In the genomic region with DNA sequence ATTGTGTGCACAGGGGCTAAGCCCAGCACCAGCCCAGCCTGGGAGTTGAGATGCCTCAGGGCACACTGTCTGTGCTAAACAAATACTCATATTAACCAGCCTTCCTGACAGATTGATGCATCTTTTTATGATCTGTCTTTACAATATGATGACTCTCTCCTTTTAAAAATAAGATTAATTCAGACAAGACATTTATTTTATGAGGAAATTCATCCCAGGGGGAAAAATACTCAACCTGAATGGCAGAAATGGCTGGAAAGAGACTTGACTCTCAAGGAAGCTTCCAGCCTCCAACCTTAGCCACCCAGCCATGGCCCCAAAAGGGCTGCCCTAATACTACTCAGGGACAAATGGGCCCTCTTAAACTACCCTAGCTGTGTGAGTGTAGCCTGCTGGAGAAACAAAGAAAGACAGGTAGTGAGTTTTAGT, we compare ENCODE assay signal across 24 cellular contexts. TPM values are rescaled to one million over a fixed set of nuclear protein-coding genes. Genes with fewer than 3 reads are reported as not detected.
DNase-seq lines count a peak whose midpoint lies in the region; ATAC-seq, FAIRE-seq and TF ChIP-seq lines count a peak whose summit lies in the region.
"Had no signal": no experiment of that assay in that cellular context is flagged by ENCODE, and none has a peak within 500 bp of the region (broad histone marks: within the 10 kb centered on the region; RNA-seq: fewer than 3 reads in every experiment).

No MANE protein-coding gene starts in this region.

- H3K9me3 ChIP-seq in HepG2 (ENCODE audit: low read length) (no peaks in the 10 kb centered on the region), right lobe of liver (no peaks in the 10 kb centered on the region), OCI-LY7 (ENCODE audit: low read length) (no peaks in the 10 kb centered on the region), endodermal cell (ENCODE audit: control insufficient read depth, low read length) (no peaks in the 10 kb centered on the region), lower lobe of right lung (no peaks in the 10 kb centered on the region)
- H3K9me3 ChIP-seq: HAP-1, ovary had no signal

- H4K20me1 ChIP-seq in HepG2 (ENCODE audit: insufficient read depth, low read length): no peaks in the 10 kb centered on the region
- H4K20me1 ChIP-seq in OCI-LY7 (ENCODE audit: insufficient read depth, low read length): no peaks in the 10 kb centered on the region

- peaks cover 34% of the 10 kb centered on the region for H3K4me1 Mint-ChIP-seq in endodermal cell

- peaks cover 22% of the 10 kb centered on the region for H3K27me3 Mint-ChIP-seq in endodermal cell (ENCODE audit: insufficient read depth)

- TF ChIP-seq EP300 in HepG2 (IDR thresholded peaks at IDR 0.05; ENCODE audit: low read depth in 2 of 2, low read length in 2 of 2) (no peak), HepG2 (CRISPR knock-in tag; IDR thresholded peaks at IDR 0.05; ENCODE audit: borderline replicate concordance) (no peak)

- no peak overlapping the region for H3K4me3 ChIP-seq in HepG2 (replicated peaks in 1 of 3; ENCODE audit: insufficient read depth in 1 of 3, low read depth in 2 of 3, low read length in 3 of 3)
- H3K4me3 ChIP-seq in right lobe of liver: no peak overlapping the region
- H3K4me3 ChIP-seq in OCI-LY7 (ENCODE audit: low read depth, low read length, poor library complexity, severe bottlenecking): no peak overlapping the region
- no peak overlapping the region for H3K4me3 ChIP-seq in endodermal cell (ENCODE audit: low read length)
- H3K4me3 ChIP-seq in lower lobe of right lung: no peak overlapping the region
- H3K4me3 ChIP-seq: HAP-1, ovary had no signal

- H3K4me2 ChIP-seq in HepG2 (ENCODE audit: low read depth, low read length) (peak overlapping the region; percentile 45; the same call in 1 of the 2 replicates), OCI-LY7 (ENCODE audit: low read length) (peak overlapping the region; percentile 39; the same call in 1 of the 2 replicates)

- no peaks in the 10 kb centered on the region for H3K36me3 ChIP-seq in HepG2 (replicated peaks in 1 of 2; ENCODE audit: control insufficient read depth in 1 of 2, insufficient read depth in 2 of 2, low read length in 2 of 2)
- no peaks in the 10 kb centered on the region for H3K36me3 ChIP-seq in right lobe of liver
- no peaks in the 10 kb centered on the region for H3K36me3 ChIP-seq in OCI-LY7 (ENCODE audit: insufficient read depth, low read length)
- H3K36me3 ChIP-seq in endodermal cell (ENCODE audit: control insufficient read depth, insufficient read depth, low read length): no peaks in the 10 kb centered on the region
- H3K36me3 ChIP-seq in lower lobe of right lung: no peaks in the 10 kb centered on the region
- H3K36me3 ChIP-seq: HAP-1, ovary had no signal

- H3K27me3 ChIP-seq in HepG2 (ENCODE audit: control insufficient read depth in 1 of 2, insufficient read depth in 2 of 2, low read length in 2 of 2) (peaks cover 0 to 20% of the 10 kb centered on the region in 2 experiments; a peak in 2 of 5 replicates), right lobe of liver (no peaks in the 10 kb centered on the region), endodermal cell (ENCODE audit: control insufficient read depth, insufficient read depth, low read length, poor library complexity, severe bottlenecking) (peaks cover 19% of the 10 kb centered on the region), lower lobe of right lung (ENCODE audit: low read depth) (no peaks in the 10 kb centered on the region)
- H3K27me3 ChIP-seq: ovary had no signal

- H3K9me2 ChIP-seq in OCI-LY7 (ENCODE audit: insufficient read depth, low read length): no peaks in the 10 kb centered on the region

- H3K27ac ChIP-seq in HepG2 (ENCODE audit: extremely low read length, insufficient read depth, low read length): no peak overlapping the region
- no peak overlapping the region for H3K27ac ChIP-seq in right lobe of liver
- peak overlapping the region; percentile 35 for H3K27ac ChIP-seq in OCI-LY7 (ENCODE audit: low read depth, low read length, poor library complexity, severe bottlenecking)
- no peak overlapping the region for H3K27ac ChIP-seq in endodermal cell (ENCODE audit: low read depth, low read length)
- H3K27ac ChIP-seq in lower lobe of right lung: no peak overlapping the region
- H3K27ac ChIP-seq: ovary had no signal

- ATAC-seq in HepG2 (no peak), right lobe of liver (no peak), lower lobe of right lung (no peak)
- ATAC-seq: esophagus mucosa, right cardiac atrium had no signal

- BruUV-seq in HepG2 (replicated peaks; lab: Mats Ljungman, UMichigan): no TSS peak
- no TSS peak for BruUV-seq in OCI-LY7 (replicated peaks; lab: Mats Ljungman, UMichigan)

- H3K79me2 ChIP-seq in HepG2 (ENCODE audit: insufficient read depth, low read length) (no peaks in the 10 kb centered on the region), OCI-LY7 (ENCODE audit: insufficient read depth, low read depth, low read length) (no peaks in the 10 kb centered on the region)

- H3K27ac Mint-ChIP-seq in endodermal cell: no peak overlapping the region
- H3K27ac Mint-ChIP-seq: activated naive CD4-positive, alpha-beta T cell treated with anti-CD3 and anti-CD28 coated beads for 36 hours; CD14-positive monocyte had no signal

- in situ Hi-C loops in HepG2 (cut with HindIII; ENCODE audit: extremely low pct_ligation_motif_present, low pct_unique_long_range_greater_than_20kb): no loop called here

- CTCF ChIA-PET in HepG2 (lab: Yijun Ruan, JAX; ENCODE audit: low intra/inter-chr PET ratio, low total read pairs) (no interaction called here), OCI-LY7 (lab: Charles Lee; ENCODE audit: unreplicated experiment) (no interaction called here)

- H3K4me3 Mint-ChIP-seq in endodermal cell: no peak overlapping the region
- H3K4me3 Mint-ChIP-seq: activated naive CD4-positive, alpha-beta T cell treated with anti-CD3 and anti-CD28 coated beads for 36 hours; activated T-cell treated with anti-CD3 and anti-CD28 coated beads, Interleukin-2, amount 50 U/mL, for 4 hours; CD14-positive monocyte had no signal

- H3K9me3 Mint-ChIP-seq in endodermal cell: no peaks in the 10 kb centered on the region
- H3K9me3 Mint-ChIP-seq: activated naive CD4-positive, alpha-beta T cell treated with anti-CD3 and anti-CD28 coated beads for 36 hours; activated T-cell treated with anti-CD3 and anti-CD28 coated beads, Interleukin-2, amount 50 U/mL, for 4 hours; CD14-positive monocyte had no signal

- no peak overlapping the region for H3K9ac ChIP-seq in HepG2 (ENCODE audit: insufficient read depth, low read depth, low read length)
- H3K9ac ChIP-seq in endodermal cell (ENCODE audit: extremely low read depth, low read length, poor library complexity, severe bottlenecking): no peak overlapping the region

- peaks cover 34% of the 10 kb centered on the region for H3K4me1 ChIP-seq in HepG2 (ENCODE audit: insufficient read depth, low read length)
- peaks cover 0 to 9% (median 4%) of the 10 kb centered on the region in 4 donors for H3K4me1 ChIP-seq in right lobe of liver
- H3K4me1 ChIP-seq in OCI-LY7 (ENCODE audit: insufficient read depth, low read length, poor library complexity, severe bottlenecking): peaks cover 30% of the 10 kb centered on the region
- peaks cover 3% of the 10 kb centered on the region for H3K4me1 ChIP-seq in endodermal cell (ENCODE audit: control insufficient read depth, insufficient read depth, low read length)
- H3K4me1 ChIP-seq in lower lobe of right lung: peaks cover 7% of the 10 kb centered on the region

- TF ChIP-seq POLR2A in HepG2 (IDR thresholded peaks at IDR 0.05; ENCODE audit: insufficient read depth in 1 of 2, low read depth in 2 of 2, low read length in 2 of 2) (no peak), right lobe of liver (IDR thresholded peaks at IDR 0.05) (no peak)

- intact Hi-C loops in HepG2 (cut with micrococcal nuclease; ENCODE audit: unreplicated experiment): no loop called here
- intact Hi-C loops in right lobe of liver (cut with DNase I): loop anchor here in 1 of 2 donors (10.0 kb wide), 1 partner anchor 73 kb away; no protein-coding TSS in a partner anchor
- intact Hi-C loops in OCI-LY7 (cut with micrococcal nuclease; ENCODE audit: unreplicated experiment): no loop called here
- intact Hi-C loops in lower lobe of right lung (cut with DNase I): no loop called here

- DNase-seq in HepG2 (ENCODE audit: low spot score) (no peak), right lobe of liver (no peak), OCI-LY7 (ENCODE audit: low spot score) (no peak), endodermal cell (no peak), D721Med (ENCODE audit: insufficient read length, low spot score) (no peak), lower lobe of right lung (no peak), NCI-H1048 (lab: John Stamatoyannopoulos, UW) (no peak)
- no peak for DNase-seq in activated CD8-positive, alpha-beta memory T cell treated with anti-CD3 and anti-CD28 coated beads, Interleukin-2, amount 50 U/mL, for 4 hours
- DNase-seq: activated T-cell treated with anti-CD3 and anti-CD28 coated beads, Interleukin-2, amount 50 U/mL, for 4 hours; aorta; GF-D8; kidney; mammary epithelial cell; NCI-H1092; NCI-H524; ovary; right cardiac atrium; SHP77 treated with DMSO at 0.1 percent for 48 hours had no signal

- TF ChIP-seq CTCF in HepG2 (CRISPR knock-in tag; IDR thresholded peaks at IDR 0.05) (no peak), right lobe of liver (IDR thresholded peaks at IDR 0.05) (no peak), OCI-LY7 (conservative IDR thresholded peaks at IDR 0.05; ENCODE audit: low read length) (peak; percentile 25; the same call in 1 of the 2 replicates), endodermal cell (conservative IDR thresholded peaks at IDR 0.05) (peak; percentile 60), D721Med (IDR thresholded peaks at IDR 0.05; ENCODE audit: insufficient read depth, missing control alignments) (no peak), lower lobe of right lung (IDR thresholded peaks at IDR 0.05) (no peak)

- FAIRE-seq in HepG2 (lab: Jason Lieb, UNC): no peak
- no peak for FAIRE-seq in D721Med (lab: Jason Lieb, UNC)
- FAIRE-seq: GM12892, kidney had no signal

- no peak for TF ChIP-seq RAD21 in HepG2 (CRISPR knock-in tag; IDR thresholded peaks at IDR 0.05)

- H2AFZ ChIP-seq in HepG2 (ENCODE audit: low read length): no peak overlapping the region
- peak overlapping the region; percentile 56; the same call in 1 of the 2 replicates for H2AFZ ChIP-seq in OCI-LY7 (ENCODE audit: low read length)

- POLR2A ChIA-PET in HepG2 (lab: Yijun Ruan, JAX): no interaction called here
- POLR2A ChIA-PET in OCI-LY7 (lab: Charles Lee): no interaction called here

- H3K36me3 Mint-ChIP-seq in endodermal cell (ENCODE audit: low read depth): no peaks in the 10 kb centered on the region
- H3K36me3 Mint-ChIP-seq: CD14-positive monocyte had no signal

RNA-seq across cellular contexts. Expression of gene NOX5, which starts 46.9 kb away (rescaled TPM):
- not detected in 2 replicates for total RNA-seq in HepG2 (2016; rRNA removed; fragmentation: Illumina TruSeq; extraction: Trizol)
- total RNA-seq in HepG2 (2016; cell fraction: cytosol; rRNA removed; fragmentation: Illumina TruSeq; extraction: Trizol; ENCODE audit: low read depth): not detected in 2 replicates
- not detected in 2 replicates for total RNA-seq in HepG2 (2016; cell fraction: insoluble cytoplasmic fraction; rRNA removed; fragmentation: Illumina TruSeq; extraction: Trizol)
- total RNA-seq in HepG2 (2016; cell fraction: membrane; rRNA removed; fragmentation: Illumina TruSeq; extraction: Trizol): not detected in 2 replicates
- total RNA-seq in HepG2 (2016; cell fraction: nucleus; rRNA removed; fragmentation: Illumina TruSeq; extraction: Trizol): not detected in 2 replicates
- polyA plus RNA-seq in HepG2 (2011; rRNA removed): not detected in 2 replicates
- not detected in 2 replicates for polyA plus RNA-seq in HepG2 (2011; cell fraction: cytosol; rRNA removed)
- polyA plus RNA-seq in HepG2 (2011; cell fraction: nucleus; rRNA removed): not detected in 2 replicates
- not detected in 2 replicates for polyA plus RNA-seq in HepG2 (2012)
- polyA plus RNA-seq in HepG2 (2016; cell fraction: cytosol; fragmentation: Illumina TruSeq; extraction: Trizol; ENCODE audit: low read depth): not detected in 2 replicates
- polyA plus RNA-seq in HepG2 (2016; cell fraction: insoluble cytoplasmic fraction; fragmentation: Illumina TruSeq; extraction: Trizol; ENCODE audit: low read depth): not detected in 2 replicates
- polyA plus RNA-seq in HepG2 (2016; cell fraction: membrane; fragmentation: Illumina TruSeq; extraction: Trizol; ENCODE audit: low read depth): not detected in 2 replicates
- not detected in 2 replicates for polyA plus RNA-seq in HepG2 (2016; cell fraction: nucleus; fragmentation: Illumina TruSeq; extraction: Trizol; ENCODE audit: insufficient read depth, low read depth)
- polyA minus RNA-seq in HepG2 (2011; rRNA and poly(A)+ RNA removed; ENCODE audit: low replicate concordance): 2.3 TPM in 1 of 2 replicates, not detected in the other
- not detected in 2 replicates for polyA minus RNA-seq in HepG2 (2011; cell fraction: cytosol; rRNA and poly(A)+ RNA removed)
- polyA minus RNA-seq in HepG2 (2011; cell fraction: nucleus; rRNA and poly(A)+ RNA removed): not detected in 2 replicates
- total RNA-seq in right lobe of liver: under 1 TPM in 3 of 6 experiments, not detected in 3; 0.06 to 0.15 (median 0.11) TPM
- total RNA-seq in OCI-LY7 (2014; rRNA removed; shearing (Covaris generic)): not detected in 2 replicates
- not detected in 2 replicates for total RNA-seq in OCI-LY7 (2022)
- not detected for total RNA-seq in endodermal cell
- polyA plus RNA-seq in endodermal cell (2013, experiment 1 of 2): 0.11 TPM
- polyA plus RNA-seq in endodermal cell (2013, experiment 2 of 2): not detected
- total RNA-seq in lower lobe of right lung: not detected
- total RNA-seq: activated naive CD4-positive, alpha-beta T cell treated with anti-CD3 and anti-CD28 coated beads for 36 hours; activated T-cell treated with anti-CD3 and anti-CD28 coated beads, Interleukin-2, amount 50 U/mL, for 4 hours; HT-29 had no signal
- polyA plus RNA-seq: CD14-positive monocyte had no signal

Comparison
In these comparisons a context has a peak if more than half of its experiments do, and no peak if none do; other contexts are left out.
1. CTCF ChIP-seq: peak in OCI-LY7 (single experiment) and endodermal cell (single experiment); none in HepG2 (single experiment), right lobe of liver (0 of 4), D721Med (single experiment) and lower lobe of right lung (single experiment).